ENCODE assay signal across 14 cellular contexts in genomic region chr18:62611395-62612241, GRCh38.
DNase-seq lines count a peak whose midpoint lies in the region; ATAC-seq and TF ChIP-seq lines count a peak whose summit lies in the region.
"Had no signal": no experiment of that assay in that cellular context is flagged by ENCODE, and none has a peak within 500 bp of the region (broad histone marks: within the 10 kb centered on the region; RNA-seq: fewer than 3 reads in every experiment).

No MANE protein-coding gene starts in this region.

- peak overlapping the region; percentile 71 for H3K4me2 ChIP-seq in hepatocyte
- H3K4me2 ChIP-seq: A549 had no signal

- no peak overlapping the region for H3K4me3 Mint-ChIP-seq in activated naive CD8-positive, alpha-beta T cell treated with anti-CD3 and anti-CD28 coated beads for 36 hours

- ATAC-seq in Right ventricle myocardium inferior (peak; percentile 59), omental fat pad (ENCODE audit: low FRiP score) (peak; percentile 28), HG02588 (IDR thresholded peaks at IDR 0.05; ENCODE audit: unreplicated experiment) (no peak)
- ATAC-seq: A549; SK-N-SH treated with all-trans-retinoic acid at 6 μM for 48 hours; stimulated activated naive CD8-positive, alpha-beta T cell treated with anti-CD3 and anti-CD28 coated beads, Interleukin-15, Interleukin-2, amounts not matched to agents 100 U/mL and 50 U/mL, for 24 hours had no signal

- WGBS in hepatocyte (ENCODE audit: low lambda C conversion rate, missing lambda C conversion rate), result 50% methylated on average over 33 of the region's 33 CpGs
- WGBS in spleen, 5 donors, result 54 to 88% (median 67%) methylated on average over 14 to 33 of the region's 33 CpGs

- no peaks in the 10 kb centered on the region for H3K36me3 Mint-ChIP-seq in activated naive CD8-positive, alpha-beta T cell treated with anti-CD3 and anti-CD28 coated beads for 36 hours

- TF ChIP-seq POLR2A in spleen (IDR thresholded peaks at IDR 0.05), result no peak

- H3K27ac Mint-ChIP-seq in activated naive CD8-positive, alpha-beta T cell treated with anti-CD3 and anti-CD28 coated beads for 36 hours, result no peak overlapping the region

- H2AFZ ChIP-seq in hepatocyte, result peak overlapping the region; percentile 71

- H3K9me3 Mint-ChIP-seq in activated naive CD8-positive, alpha-beta T cell treated with anti-CD3 and anti-CD28 coated beads for 36 hours, result no peaks in the 10 kb centered on the region

- H3K4me1 ChIP-seq in hepatocyte (ENCODE audit: insufficient read depth) (peaks cover 9% of the 10 kb centered on the region), spleen (peaks cover 0 to 24% (median 7%) of the 10 kb centered on the region in 6 donors)
- H3K4me1 ChIP-seq: A549 had no signal

- intact Hi-C loops in Right ventricle myocardium inferior (cut with DNase I) (no loop called here), cardiac septum (cut with DNase I) (no loop called here), spleen (cut with DNase I; ENCODE audit: low total_unique reads) (no loop called here)

- H3K79me2 ChIP-seq in hepatocyte, result no peaks in the 10 kb centered on the region

- TF ChIP-seq CTCF in hepatocyte (IDR thresholded peaks at IDR 0.05; ENCODE audit: poor library complexity), result no peak
- TF ChIP-seq CTCF in omental fat pad (IDR thresholded peaks at IDR 0.05), result no peak
- no peak for TF ChIP-seq CTCF in spleen (IDR thresholded peaks at IDR 0.05 in 8 of 11, conservative IDR thresholded peaks at IDR 0.05 in 3 of 11)

- no peak for DNase-seq in Right ventricle myocardium inferior (ENCODE audit: missing footprints)
- no peak for DNase-seq in cardiac septum (ENCODE audit: low spot score)
- DNase-seq in hepatocyte (ENCODE audit: low spot score), result no peak
- DNase-seq in omental fat pad (ENCODE audit: low spot score), result no peak
- DNase-seq in spleen, result no peak
- DNase-seq in activated naive CD8-positive, alpha-beta T cell treated with anti-CD3 and anti-CD28 coated beads for 36 hours, result no peak
- no peak for DNase-seq in NCI-H146 treated with DMSO at 0.1 percent for 48 hours (lab: John Stamatoyannopoulos, UW; ENCODE audit: unreplicated experiment)
- DNase-seq: activated naive CD4-positive, alpha-beta T cell treated with Interleukin-2 at 50 U/mL for 16 hours; GOT3; NCI-H510A; stimulated activated naive CD8-positive, alpha-beta T cell treated with anti-CD3 and anti-CD28 coated beads, Interleukin-15, Interleukin-2, amounts not matched to agents 100 U/mL and 50 U/mL, for 24 hours had no signal

- H3K36me3 ChIP-seq in hepatocyte (replicated peaks; ENCODE audit: insufficient read depth, low read depth) (no peaks in the 10 kb centered on the region), spleen (no peaks in the 10 kb centered on the region)

- no peaks in the 10 kb centered on the region for H3K9me2 ChIP-seq in hepatocyte (replicated peaks; ENCODE audit: insufficient read depth)

- no peaks in the 10 kb centered on the region for H3K27me3 ChIP-seq in hepatocyte
- peaks cover 0 to 21% (median 0%) of the 10 kb centered on the region in 7 donors for H3K27me3 ChIP-seq in spleen (replicated peaks in 1 of 7)

- H3K27me3 Mint-ChIP-seq in activated naive CD8-positive, alpha-beta T cell treated with anti-CD3 and anti-CD28 coated beads for 36 hours, result peaks cover 22% of the 10 kb centered on the region

- H3K4me3 ChIP-seq in hepatocyte (no peak overlapping the region), spleen (peak overlapping the region in 1 of 8 donors; percentile 2)
- H3K4me3 ChIP-seq: A549 had no signal

- no peaks in the 10 kb centered on the region for H3K4me1 Mint-ChIP-seq in activated naive CD8-positive, alpha-beta T cell treated with anti-CD3 and anti-CD28 coated beads for 36 hours

- H3K9me3 ChIP-seq in hepatocyte (ENCODE audit: low read depth) (no peaks in the 10 kb centered on the region), spleen (peaks cover 0 to 5% (median 0%) of the 10 kb centered on the region in 8 donors)
- H3K9me3 ChIP-seq: A549 had no signal

- no peak overlapping the region for H3K27ac ChIP-seq in hepatocyte
- peak overlapping the region in 2 of 8 donors; percentile 23 to 28 for H3K27ac ChIP-seq in spleen
- H3K27ac ChIP-seq: A549 had no signal

- H4K20me1 ChIP-seq in hepatocyte (ENCODE audit: insufficient read depth, poor library complexity, severe bottlenecking), result no peaks in the 10 kb centered on the region
